8 cellular contexts compared by ENCODE assay signal in the genomic region with DNA sequence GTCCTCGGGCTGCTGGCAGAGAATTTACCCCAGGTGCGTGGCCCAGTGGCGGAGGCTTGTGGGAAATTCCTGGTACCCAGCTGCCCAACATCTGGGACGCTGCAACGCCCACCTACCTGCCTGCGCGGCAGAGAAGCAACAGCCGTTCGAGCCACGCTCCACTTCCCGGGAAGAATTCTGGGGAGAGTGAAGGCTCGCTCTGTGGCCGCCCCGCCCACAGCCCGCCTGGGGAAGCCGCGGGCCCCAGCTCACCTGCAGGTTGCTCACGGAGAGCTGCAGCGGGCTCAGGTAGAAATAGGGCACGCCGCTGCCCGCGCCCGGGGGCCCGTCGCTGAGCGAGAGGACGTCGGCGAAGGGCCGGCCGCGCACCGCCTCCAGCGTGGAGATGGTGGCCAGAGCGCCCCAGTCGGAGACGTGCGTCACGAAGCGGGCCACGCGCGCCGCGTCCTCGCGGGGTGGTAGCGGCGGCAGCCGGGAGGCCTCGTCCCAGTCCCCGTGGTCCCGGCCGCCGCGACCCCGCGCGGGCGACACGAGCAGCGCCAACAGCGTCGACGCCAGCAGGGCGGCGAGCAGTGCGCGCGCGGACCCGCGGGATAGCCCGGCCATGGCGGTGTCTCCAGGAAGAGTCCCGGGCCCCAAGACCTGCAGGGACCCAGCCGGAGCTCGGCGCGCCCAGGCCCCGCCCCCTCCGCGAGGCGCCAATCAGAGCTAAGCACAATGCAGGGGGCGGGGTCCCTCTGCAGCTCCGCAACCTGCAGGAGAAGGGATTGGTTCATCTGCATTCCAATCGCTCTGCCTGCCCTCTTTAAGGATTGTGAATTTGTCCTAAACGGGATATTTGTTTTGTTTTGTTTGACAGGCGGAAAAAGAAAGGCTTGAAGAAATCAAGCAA. TPM values are rescaled to one million over a fixed set of nuclear protein-coding genes. Genes with fewer than 3 reads are reported as not detected.
DNase-seq lines count a peak whose midpoint lies in the region; ATAC-seq, FAIRE-seq and TF ChIP-seq lines count a peak whose summit lies in the region.

A gene (minus strand): TSS at position 627 of the 892 bp plus-strand sequence.

- TF ChIP-seq CTCF in D721Med (IDR thresholded peaks at IDR 0.05; ENCODE audit: insufficient read depth, missing control alignments) (peak; percentile 4), OCI-LY7 (conservative IDR thresholded peaks at IDR 0.05; ENCODE audit: low read length) (0 out of 2 replicates have a peak, but pooled peaks have one; percentile 10), endothelial cell of umbilical vein (IDR thresholded peaks at IDR 0.05; ENCODE audit: extremely low read depth in 1 of 2, insufficient read depth in 1 of 2, low read depth in 1 of 2, low read length in 2 of 2) (no peak)

- TF ChIP-seq POLR2A in endothelial cell of umbilical vein (IDR thresholded peaks at IDR 0.05; ENCODE audit: low read depth, low read length) = peak; percentile 49

- peaks cover 25% of the 10 kb centered on the region for H3K79me2 ChIP-seq in OCI-LY7 (ENCODE audit: insufficient read depth, low read depth, low read length)
- H3K79me2 ChIP-seq in endothelial cell of umbilical vein (ENCODE audit: control insufficient read depth, insufficient read depth, low read length) = no peaks in the 10 kb centered on the region

- H3K9me1 ChIP-seq in endothelial cell of umbilical vein (replicated peaks; ENCODE audit: control insufficient read depth, extremely low read depth, insufficient read depth, low read length) = no peaks in the 10 kb centered on the region

- H3K9me2 ChIP-seq in OCI-LY7 (ENCODE audit: insufficient read depth, low read length) = no peaks in the 10 kb centered on the region

- peak; percentile 93 for DNase-seq in D721Med (ENCODE audit: insufficient read length, low spot score)
- DNase-seq in HuH-7.5 (ENCODE audit: low spot score) = peak; percentile 85
- DNase-seq in OCI-LY7 (ENCODE audit: low spot score) = peak; percentile 92
- DNase-seq in activated T-cell treated with anti-CD3 and anti-CD28 coated beads for 1 hour (ENCODE audit: low read depth) = peak; percentile 83
- DNase-seq in endothelial cell of umbilical vein (ENCODE audit: low read depth, low spot score) = peak; percentile 91
- DNase-seq in middle frontal gyrus (ENCODE audit: extremely low spot score, low spot score) = peak; percentile 91
- peak; percentile 84 to 86 for DNase-seq in stimulated activated CD8-positive, alpha-beta memory T cell treated with anti-CD3 and anti-CD28 coated beads, Interleukin-2, amount 100 ng/mL, for 48 hours (ENCODE audit: low read depth in 2 of 2)

- H4K20me1 ChIP-seq in OCI-LY7 (ENCODE audit: insufficient read depth, low read length) (no peaks in the 10 kb centered on the region), endothelial cell of umbilical vein (replicated peaks; ENCODE audit: control insufficient read depth, extremely low read depth, insufficient read depth, low read length) (no peaks in the 10 kb centered on the region)

- dilution Hi-C loops in endothelial cell of umbilical vein (cut with MboI; ENCODE audit: extremely low pct_ligation_motif_present, low sequenced_read_pairs) = no loop called here

- peaks cover 0 to 2% of the 10 kb centered on the region in 2 experiments for H3K27me3 ChIP-seq in endothelial cell of umbilical vein (ENCODE audit: control insufficient read depth in 2 of 2, insufficient read depth in 2 of 2, low read length in 2 of 2)

- FAIRE-seq in D721Med (lab: Jason Lieb, UNC) (peak; percentile 25), endothelial cell of umbilical vein (lab: Jason Lieb, UNC) (peak; percentile 87)

- peak within 1 kb of the TSS; percentile 93 for H3K4me2 ChIP-seq in OCI-LY7 (ENCODE audit: low read length)
- peak within 1 kb of the TSS; percentile 92 for H3K4me2 ChIP-seq in endothelial cell of umbilical vein (ENCODE audit: insufficient read depth, low read length)

- H3K9ac ChIP-seq in endothelial cell of umbilical vein (replicated peaks; ENCODE audit: extremely low read depth, insufficient read depth, low read length) = peak within 1 kb of the TSS; percentile 39

- H3K4me1 ChIP-seq in OCI-LY7 (ENCODE audit: insufficient read depth, low read length, poor library complexity, severe bottlenecking) = peaks cover 58% of the 10 kb centered on the region
- peaks cover 5% of the 10 kb centered on the region for H3K4me1 ChIP-seq in endothelial cell of umbilical vein (ENCODE audit: control insufficient read depth, extremely low read depth, insufficient read depth, low read length)

- POLR2A ChIA-PET in OCI-LY7 (lab: Charles Lee) = interaction anchor here (0.6 to 2.5 kb wide), 19 partner anchors 9 to 802 kb away, joined by 3 to 22 read pairs (median 3); a partner anchor contains a TSS
- POLR2A ChIA-PET in endothelial cell of umbilical vein (lab: Charles Lee) = interaction anchor here (1.0 kb wide), 1 partner anchor 333 kb away, joined by 7 read pairs; a partner anchor contains a TSS

- H3K4me3 ChIP-seq in OCI-LY7 (ENCODE audit: low read depth, low read length, poor library complexity, severe bottlenecking) (peak within 1 kb of the TSS; percentile 84), endothelial cell of umbilical vein (replicated peaks in 1 of 3; ENCODE audit: insufficient read depth in 1 of 3, low read depth in 1 of 3, low read length in 3 of 3) (peak within 1 kb of the TSS; percentile 42 to 60 (median 49))

- CTCF ChIA-PET in OCI-LY7 (lab: Charles Lee; ENCODE audit: unreplicated experiment) = interaction anchor here (0.6 to 1.4 kb wide), 5 partner anchors 8 to 13 kb away, joined by 3 to 6 read pairs (median 4); no protein-coding TSS in a partner anchor
- CTCF ChIA-PET in endothelial cell of umbilical vein (lab: Charles Lee) = interaction anchor here (0.6 to 3.1 kb wide), 12 partner anchors 8 to 677 kb away, joined by 3 to 15 read pairs (median 5); a partner anchor contains a TSS

- H3K27ac ChIP-seq in OCI-LY7 (ENCODE audit: low read depth, low read length, poor library complexity, severe bottlenecking) (peak within 1 kb of the TSS; percentile 40), endothelial cell of umbilical vein (ENCODE audit: insufficient read depth, low read depth, low read length) (no peak within 1 kb of the TSS)

- H2AFZ ChIP-seq in OCI-LY7 (ENCODE audit: low read length) (peak within 1 kb of the TSS; percentile 96), endothelial cell of umbilical vein (ENCODE audit: low read depth, low read length) (peak within 1 kb of the TSS; percentile 68)

- BruUV-seq in OCI-LY7 (replicated peaks; lab: Mats Ljungman, UMichigan) = no TSS peak
- BruUV-seq in endothelial cell of umbilical vein (replicated peaks; lab: Mats Ljungman, UMichigan) = no TSS peak

- H3K36me3 ChIP-seq in OCI-LY7 (ENCODE audit: insufficient read depth, low read length) (peaks cover under 1% of the 10 kb centered on the region; the same call in 1 of the 2 replicates), endothelial cell of umbilical vein (ENCODE audit: control insufficient read depth in 2 of 2, extremely low read depth in 1 of 2, insufficient read depth in 2 of 2, low read length in 2 of 2) (no peaks in the 10 kb centered on the region)

- ATAC-seq in GM21526 (IDR thresholded peaks at IDR 0.05; ENCODE audit: low FRiP score, unreplicated experiment) = peak; percentile 97

- H3K9me3 ChIP-seq in OCI-LY7 (ENCODE audit: low read length) (no peaks in the 10 kb centered on the region), endothelial cell of umbilical vein (replicated peaks; ENCODE audit: control insufficient read depth, insufficient read depth, low read length) (no peaks in the 10 kb centered on the region)

- intact Hi-C loops in OCI-LY7 (cut with micrococcal nuclease; ENCODE audit: unreplicated experiment) = no loop called here
- intact Hi-C loops in endothelial cell of umbilical vein (cut with micrococcal nuclease) = loop anchor here (1.0 to 10.0 kb wide), 3 partner anchors 162 to 411 kb away; a partner anchor contains a TSS

TF ChIP-seq in endothelial cell of umbilical vein, 7 proteins besides CTCF, POLR2A, EP300 and RAD21:
- TF ChIP-seq JUN (IDR thresholded peaks at IDR 0.05; ENCODE audit: borderline replicate concordance, insufficient read depth, insufficient read length, low read depth) (no peak), POLR2AphosphoS5 (IDR thresholded peaks at IDR 0.05; ENCODE audit: insufficient read depth, low read depth, low read length) (peak; percentile 46), EZH2 (IDR thresholded peaks at IDR 0.05; ENCODE audit: borderline replicate concordance, low read depth, low read length, severe bottlenecking) (no peak), MYC (IDR thresholded peaks at IDR 0.05; ENCODE audit: low read depth, low read length) (no peak), FOS (IDR thresholded peaks at IDR 0.05; ENCODE audit: borderline replicate concordance, insufficient read depth, low read length) (no peak)

RNA-seq across cellular contexts. Expression of the gene that starts here (rescaled TPM):
- total RNA-seq in OCI-LY7 (2014; rRNA removed; shearing (Covaris generic)) = 36.0 and 52.2 TPM in 2 replicates
- 40.4 and 45.9 TPM in 2 replicates for total RNA-seq in OCI-LY7 (2022)
- total RNA-seq in endothelial cell of umbilical vein = 12.1 and 15.8 TPM in 2 replicates
- polyA plus RNA-seq in endothelial cell of umbilical vein = 10.3 and 10.8 TPM in 2 replicates
- 11.3 and 11.6 TPM in 2 replicates for polyA plus RNA-seq in endothelial cell of umbilical vein (2011; cell fraction: cytosol; rRNA removed)
- polyA plus RNA-seq in endothelial cell of umbilical vein (2011; cell fraction: nucleus; rRNA removed) = 3.6 and 4.4 TPM in 2 replicates
- polyA plus RNA-seq in endothelial cell of umbilical vein (2012) = 9.7 and 9.9 TPM in 2 replicates
- polyA minus RNA-seq in endothelial cell of umbilical vein = 5.9 and 7.9 TPM in 2 replicates
- polyA minus RNA-seq in endothelial cell of umbilical vein (2011; cell fraction: cytosol; rRNA and poly(A)+ RNA removed) = 57.1 TPM
- 1.7 and 2.4 TPM in 2 replicates for polyA minus RNA-seq in endothelial cell of umbilical vein (2011; cell fraction: nucleus; rRNA and poly(A)+ RNA removed)

Comparison
In these comparisons a context has a peak if more than half of its experiments do, and no peak if none do; other contexts are left out.
1. CTCF ChIP-seq: peak in D721Med (single experiment) and OCI-LY7 (single experiment); none in endothelial cell of umbilical vein (0 of 2).
2. Peak in every context shown above with its lines, with median percentiles within 50 percentile points of each other: DNase-seq.